In the genomic region with DNA sequence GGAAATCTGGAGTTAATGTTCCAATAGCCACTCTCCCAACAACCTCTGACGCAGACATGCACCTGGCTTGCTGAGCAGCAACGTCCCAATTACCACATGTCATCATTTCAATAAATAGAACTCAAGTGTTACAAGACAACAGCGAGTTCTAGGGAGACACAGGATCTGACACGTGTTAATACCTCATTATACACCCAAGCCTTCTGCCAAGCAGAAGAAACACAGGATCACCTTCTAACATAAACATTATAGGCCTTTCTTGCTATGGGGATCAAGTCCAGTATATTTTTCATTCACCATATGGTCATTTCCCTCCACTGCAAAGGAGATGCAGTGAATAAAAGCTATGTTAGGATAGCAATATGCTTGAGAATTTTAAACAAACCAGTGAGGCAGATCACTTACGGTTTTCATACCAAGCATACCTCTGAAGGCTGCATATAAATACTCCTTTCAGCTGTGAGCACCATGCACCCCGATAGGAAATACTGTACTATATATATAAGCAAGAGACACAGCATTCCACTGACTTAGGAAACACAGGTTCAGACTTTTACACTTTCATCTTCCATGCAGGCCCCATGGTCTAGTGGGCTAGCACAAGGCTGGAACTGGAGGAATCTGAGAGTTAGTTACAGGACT, we compare ENCODE assay signal across 10 cellular contexts.
DNase-seq lines count a peak whose midpoint lies in the region; ATAC-seq, FAIRE-seq and TF ChIP-seq lines count a peak whose summit lies in the region.
"Had no signal": no experiment of that assay in that cellular context is flagged by ENCODE, and none has a peak within 500 bp of the region (broad histone marks: within the 10 kb centered on the region; RNA-seq: fewer than 3 reads in every experiment).

No MANE protein-coding gene starts in this region.

- FAIRE-seq in HTR-8/SVneo (lab: Jason Lieb, UNC), result peak; percentile 38

- peaks cover 31% of the 10 kb centered on the region for H3K4me1 Mint-ChIP-seq in MCF 10A (ENCODE audit: insufficient read depth, unreplicated experiment)

- no peak for ATAC-seq in HG02759 (IDR thresholded peaks at IDR 0.05; ENCODE audit: unreplicated experiment)
- ATAC-seq in HG02981 (IDR thresholded peaks at IDR 0.05; ENCODE audit: unreplicated experiment), result no peak
- ATAC-seq: CD8-positive, alpha-beta T cell had no signal

- no peaks in the 10 kb centered on the region for H3K27me3 ChIP-seq in sigmoid colon

- no peaks in the 10 kb centered on the region for H3K36me3 ChIP-seq in sigmoid colon

- no peaks in the 10 kb centered on the region for H3K27me3 Mint-ChIP-seq in MCF 10A (ENCODE audit: insufficient read depth, unreplicated experiment)

- H3K4me3 ChIP-seq in sigmoid colon, result no peak overlapping the region

- intact Hi-C loops in sigmoid colon (cut with DNase I) (loop anchor here (5.0 kb wide), 1 partner anchor 71 kb away; no protein-coding TSS in a partner anchor), MCF 10A (cut with micrococcal nuclease) (no loop called here)

- H3K27ac ChIP-seq in sigmoid colon, result peak overlapping the region; percentile 72 to 79 (median 73)
- H3K27ac ChIP-seq: VCaP had no signal

- CTCF ChIA-PET in MCF 10A (lab: Yijun Ruan, JAX), result interaction anchor here (4.6 kb wide), 1 partner anchor 11 kb away, joined by 31 read pairs; no protein-coding TSS in a partner anchor

- H3K4me1 ChIP-seq in sigmoid colon, result peaks cover 0 to 74% (median 60%) of the 10 kb centered on the region in 4 donors

- H3K9me3 ChIP-seq in sigmoid colon, result no peaks in the 10 kb centered on the region

- no peak overlapping the region for H3K4me3 Mint-ChIP-seq in MCF 10A (ENCODE audit: unreplicated experiment)
- H3K4me3 Mint-ChIP-seq: CD8-positive, alpha-beta T cell had no signal

- peak; percentile 54 to 87 (median 81) for TF ChIP-seq EP300 in sigmoid colon (IDR thresholded peaks at IDR 0.05)

- H3K9me3 Mint-ChIP-seq in MCF 10A (ENCODE audit: unreplicated experiment), result no peaks in the 10 kb centered on the region
- H3K9me3 Mint-ChIP-seq: CD8-positive, alpha-beta T cell had no signal

- no TSS peak for BruUV-seq in MCF 10A (replicated peaks; lab: Mats Ljungman, UMichigan)

- POLR2A ChIA-PET in MCF 10A (lab: Yijun Ruan, JAX), result no interaction called here

- no peak for DNase-seq in HTR-8/SVneo (ENCODE audit: insufficient read length, low spot score)
- peak; percentile 87 for DNase-seq in NCI-H69 (lab: John Stamatoyannopoulos, UW)
- DNase-seq in fibroblast of peridontal ligament (ENCODE audit: extremely low read depth), result peak; percentile 49
- DNase-seq in sigmoid colon, result no peak
- DNase-seq in MCF 10A (ENCODE audit: unreplicated experiment), result no peak
- DNase-seq in HuH-7.5 (ENCODE audit: low spot score), result no peak
- DNase-seq: CD8-positive, alpha-beta T cell had no signal

- peaks cover 18% of the 10 kb centered on the region for H3K36me3 Mint-ChIP-seq in MCF 10A (ENCODE audit: insufficient read depth, unreplicated experiment)
- H3K36me3 Mint-ChIP-seq: CD8-positive, alpha-beta T cell had no signal

- H3K27ac Mint-ChIP-seq in MCF 10A (ENCODE audit: low read depth, unreplicated experiment), result no peak overlapping the region
- H3K27ac Mint-ChIP-seq: CD8-positive, alpha-beta T cell had no signal

- WGBS in sigmoid colon, 2 donors, result 78 to 80% methylated on average over 6 of the region's 6 CpGs

- no peak for TF ChIP-seq POLR2A in sigmoid colon (IDR thresholded peaks at IDR 0.05)

- TF ChIP-seq CTCF in sigmoid colon (IDR thresholded peaks at IDR 0.05) (no peak), MCF 10A (IDR thresholded peaks at IDR 0.05; ENCODE audit: unreplicated experiment) (no peak)

Comparison
In these comparisons a context has a peak if more than half of its experiments do, and no peak if none do; other contexts are left out.
1. DNase-seq: peak in NCI-H69 (single experiment) and fibroblast of peridontal ligament (single experiment); none in HTR-8/SVneo (single experiment), sigmoid colon (single experiment), MCF 10A (single experiment) and HuH-7.5 (single experiment).